Comparison of ENCODE assay signal across 1 cellular context in genomic region chr1:23553896-23554480, GRCh38.
TF ChIP-seq lines count a peak whose summit lies in the region.

No MANE protein-coding gene starts in this region.

TF ChIP-seq in GM12878, 131 proteins besides CTCF, POLR2A, EP300 and RAD21:
- peak; percentile 41; the same call in 1 of the 2 replicates for TF ChIP-seq ZBTB40 (IDR thresholded peaks at IDR 0.05; ENCODE audit: borderline replicate concordance)
- 0 out of 2 replicates have a peak, but pooled peaks have one; percentile 15 for TF ChIP-seq NBN (IDR thresholded peaks at IDR 0.05)
- TF ChIP-seq, protein P1, sequence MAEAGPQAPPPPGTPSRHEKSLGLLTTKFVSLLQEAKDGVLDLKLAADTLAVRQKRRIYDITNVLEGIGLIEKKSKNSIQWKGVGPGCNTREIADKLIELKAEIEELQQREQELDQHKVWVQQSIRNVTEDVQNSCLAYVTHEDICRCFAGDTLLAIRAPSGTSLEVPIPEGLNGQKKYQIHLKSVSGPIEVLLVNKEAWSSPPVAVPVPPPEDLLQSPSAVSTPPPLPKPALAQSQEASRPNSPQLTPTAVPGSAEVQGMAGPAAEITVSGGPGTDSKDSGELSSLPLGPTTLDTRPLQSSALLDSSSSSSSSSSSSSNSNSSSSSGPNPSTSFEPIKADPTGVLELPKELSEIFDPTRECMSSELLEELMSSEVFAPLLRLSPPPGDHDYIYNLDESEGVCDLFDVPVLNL (IDR thresholded peaks at IDR 0.05; ENCODE audit: low read depth, low read length) = no peak
- TF ChIP-seq ELK1 (IDR thresholded peaks at IDR 0.05; ENCODE audit: low read depth, low read length) = 0 out of 2 replicates have a peak, but pooled peaks have one; percentile 5
- peak; percentile 76; the same call in 1 of the 2 replicates for TF ChIP-seq NR2F1 (conservative IDR thresholded peaks at IDR 0.05)
- no peak for TF ChIP-seq NR2C2 (IDR thresholded peaks at IDR 0.05; ENCODE audit: borderline replicate concordance, control insufficient read depth, insufficient read length, low read depth)
- TF ChIP-seq CREM (IDR thresholded peaks at IDR 0.05; ENCODE audit: low read depth) = no peak
- TF ChIP-seq PML (IDR thresholded peaks at IDR 0.05; ENCODE audit: low read length) = no peak
